In the genomic region with DNA sequence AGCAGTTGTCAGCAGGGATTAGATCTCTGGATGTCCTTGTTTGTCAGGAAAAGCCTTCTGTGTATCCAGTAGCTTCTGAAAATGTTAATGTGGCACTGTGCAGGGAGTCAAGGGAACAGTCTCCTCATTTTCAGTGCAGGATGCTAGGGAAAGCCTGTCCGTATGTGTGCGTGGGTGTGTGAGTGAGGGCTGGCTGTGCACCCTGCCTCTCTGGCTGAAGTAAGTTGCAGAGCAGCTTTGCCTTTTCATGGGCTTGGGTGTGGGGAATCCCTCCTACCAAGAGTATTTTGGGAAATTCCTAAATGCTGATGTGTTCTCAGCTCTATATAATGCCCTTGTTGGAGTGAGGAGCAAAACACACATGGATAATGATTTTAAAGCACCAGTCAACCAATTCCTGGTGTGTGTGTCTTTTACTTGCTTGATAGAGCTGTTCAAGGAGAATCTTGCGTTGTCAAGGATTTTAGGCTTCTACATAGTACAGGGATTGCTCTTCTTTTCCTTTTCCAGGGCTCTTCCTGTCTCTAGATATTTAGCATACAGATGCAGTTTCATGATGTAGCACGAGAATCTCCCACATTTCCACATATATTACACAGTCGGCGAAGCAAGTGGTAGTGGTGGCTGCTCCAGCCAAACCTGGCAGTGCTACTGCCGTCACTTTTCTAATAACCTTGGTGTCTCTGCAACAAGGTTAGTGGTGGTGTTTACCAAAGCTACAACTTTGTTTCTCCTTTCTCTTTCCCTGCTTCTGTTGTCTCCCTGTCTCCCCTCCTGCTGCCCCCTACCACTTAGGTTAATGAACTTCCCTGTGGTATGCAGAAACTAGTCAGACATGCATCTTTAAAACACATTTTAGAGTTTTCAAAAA, we compare ENCODE assay signal across 1 cellular context.
TF ChIP-seq lines count a peak whose summit lies in the region.

No MANE protein-coding gene starts in this region.

TF ChIP-seq in HEK293, 187 proteins besides CTCF, POLR2A, EP300 and RAD21 (continued from another document):
- TF ChIP-seq MEIS1 (CRISPR knock-in tag; IDR thresholded peaks at IDR 0.05; ENCODE audit: borderline replicate concordance) = no peak
- TF ChIP-seq, protein P1, sequence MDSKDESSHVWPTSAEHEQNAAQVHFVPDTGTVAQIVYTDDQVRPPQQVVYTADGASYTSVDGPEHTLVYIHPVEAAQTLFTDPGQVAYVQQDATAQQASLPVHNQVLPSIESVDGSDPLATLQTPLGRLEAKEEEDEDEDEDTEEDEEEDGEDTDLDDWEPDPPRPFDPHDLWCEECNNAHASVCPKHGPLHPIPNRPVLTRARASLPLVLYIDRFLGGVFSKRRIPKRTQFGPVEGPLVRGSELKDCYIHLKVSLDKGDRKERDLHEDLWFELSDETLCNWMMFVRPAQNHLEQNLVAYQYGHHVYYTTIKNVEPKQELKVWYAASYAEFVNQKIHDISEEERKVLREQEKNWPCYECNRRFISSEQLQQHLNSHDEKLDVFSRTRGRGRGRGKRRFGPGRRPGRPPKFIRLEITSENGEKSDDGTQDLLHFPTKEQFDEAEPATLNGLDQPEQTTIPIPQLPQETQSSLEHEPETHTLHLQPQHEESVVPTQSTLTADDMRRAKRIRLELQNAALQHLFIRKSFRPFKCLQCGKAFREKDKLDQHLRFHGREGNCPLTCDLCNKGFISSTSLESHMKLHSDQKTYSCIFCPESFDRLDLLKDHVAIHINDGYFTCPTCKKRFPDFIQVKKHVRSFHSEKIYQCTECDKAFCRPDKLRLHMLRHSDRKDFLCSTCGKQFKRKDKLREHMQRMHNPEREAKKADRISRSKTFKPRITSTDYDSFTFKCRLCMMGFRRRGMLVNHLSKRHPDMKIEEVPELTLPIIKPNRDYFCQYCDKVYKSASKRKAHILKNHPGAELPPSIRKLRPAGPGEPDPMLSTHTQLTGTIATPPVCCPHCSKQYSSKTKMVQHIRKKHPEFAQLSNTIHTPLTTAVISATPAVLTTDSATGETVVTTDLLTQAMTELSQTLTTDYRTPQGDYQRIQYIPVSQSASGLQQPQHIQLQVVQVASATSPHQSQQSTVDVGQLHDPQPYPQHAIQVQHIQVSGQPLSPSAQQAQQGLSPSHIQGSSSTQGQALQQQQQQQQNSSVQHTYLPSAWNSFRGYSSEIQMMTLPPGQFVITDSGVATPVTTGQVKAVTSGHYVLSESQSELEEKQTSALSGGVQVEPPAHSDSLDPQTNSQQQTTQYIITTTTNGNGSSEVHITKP (tag by site-specific recombination; IDR thresholded peaks at IDR 0.05) = peak; percentile 70
- TF ChIP-seq ZBTB17 (tag by site-specific recombination; IDR thresholded peaks at IDR 0.05) = peak; percentile 46; the same call in 1 of the 2 replicates
- no peak for TF ChIP-seq ZNF747 (tag by site-specific recombination; IDR thresholded peaks at IDR 0.05)
- TF ChIP-seq ZNF514 (tag by site-specific recombination; IDR thresholded peaks at IDR 0.05) = no peak
- TF ChIP-seq GLIS1 (tag by site-specific recombination; IDR thresholded peaks at IDR 0.05) = 0 out of 2 replicates have a peak, but pooled peaks have one; percentile 25
